1 cellular context compared by ENCODE assay signal in the genomic region with DNA sequence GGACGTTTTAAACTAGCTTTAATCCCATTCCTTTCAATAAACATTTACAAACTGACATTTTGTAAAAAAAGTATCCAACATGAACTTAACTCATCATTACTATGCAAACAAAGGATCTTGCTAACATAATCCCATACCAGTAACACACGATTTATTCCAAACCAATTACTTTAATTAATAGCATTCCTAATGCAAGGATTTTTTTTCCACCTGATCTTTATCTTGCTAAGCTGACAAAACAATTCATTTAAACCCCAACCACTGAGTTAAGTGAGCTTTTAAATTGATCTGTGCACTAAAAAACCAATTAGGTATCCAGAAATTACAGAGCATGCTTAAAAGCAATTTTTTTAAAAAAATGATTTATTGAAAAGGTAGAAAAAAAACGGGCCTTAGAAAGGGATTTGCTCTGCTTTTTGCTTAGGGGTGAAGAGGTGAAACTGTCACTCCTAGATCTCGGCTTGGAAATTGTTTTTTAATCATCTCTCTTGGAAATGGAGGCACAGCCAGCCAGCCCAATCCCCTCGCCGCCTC.
TF ChIP-seq lines count a peak whose summit lies in the region.

No MANE protein-coding gene starts in this region.

TF ChIP-seq in SK-N-SH, 30 proteins besides CTCF, POLR2A, EP300 and RAD21 (continued from another document):
- TF ChIP-seq, protein P1, sequence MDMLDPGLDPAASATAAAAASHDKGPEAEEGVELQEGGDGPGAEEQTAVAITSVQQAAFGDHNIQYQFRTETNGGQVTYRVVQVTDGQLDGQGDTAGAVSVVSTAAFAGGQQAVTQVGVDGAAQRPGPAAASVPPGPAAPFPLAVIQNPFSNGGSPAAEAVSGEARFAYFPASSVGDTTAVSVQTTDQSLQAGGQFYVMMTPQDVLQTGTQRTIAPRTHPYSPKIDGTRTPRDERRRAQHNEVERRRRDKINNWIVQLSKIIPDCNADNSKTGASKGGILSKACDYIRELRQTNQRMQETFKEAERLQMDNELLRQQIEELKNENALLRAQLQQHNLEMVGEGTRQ (IDR thresholded peaks at IDR 0.05; ENCODE audit: borderline replicate concordance, low read depth, low read length): no peak
- TF ChIP-seq FOXJ3 (CRISPR knock-in tag; IDR thresholded peaks at IDR 0.05): no peak
- no peak for TF ChIP-seq TEAD4 (IDR thresholded peaks at IDR 0.05; ENCODE audit: borderline replicate concordance, insufficient read depth)
- no peak for TF ChIP-seq CHD2 (IDR thresholded peaks at IDR 0.05; ENCODE audit: low read length, partially characterized antibody)
- TF ChIP-seq GATA2 (CRISPR knock-in tag; IDR thresholded peaks at IDR 0.05): no peak
- TF ChIP-seq, protein P2, sequence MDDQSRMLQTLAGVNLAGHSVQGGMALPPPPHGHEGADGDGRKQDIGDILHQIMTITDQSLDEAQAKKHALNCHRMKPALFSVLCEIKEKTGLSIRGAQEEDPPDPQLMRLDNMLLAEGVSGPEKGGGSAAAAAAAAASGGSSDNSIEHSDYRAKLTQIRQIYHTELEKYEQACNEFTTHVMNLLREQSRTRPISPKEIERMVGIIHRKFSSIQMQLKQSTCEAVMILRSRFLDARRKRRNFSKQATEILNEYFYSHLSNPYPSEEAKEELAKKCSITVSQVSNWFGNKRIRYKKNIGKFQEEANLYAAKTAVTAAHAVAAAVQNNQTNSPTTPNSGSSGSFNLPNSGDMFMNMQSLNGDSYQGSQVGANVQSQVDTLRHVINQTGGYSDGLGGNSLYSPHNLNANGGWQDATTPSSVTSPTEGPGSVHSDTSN (IDR thresholded peaks at IDR 0.05): no peak
- TF ChIP-seq NFIC (IDR thresholded peaks at IDR 0.05; ENCODE audit: borderline replicate concordance): no peak
- TF ChIP-seq POLR2AphosphoS5 (IDR thresholded peaks at IDR 0.05; ENCODE audit: low read depth, low read length): no peak
- TF ChIP-seq, protein P3, sequence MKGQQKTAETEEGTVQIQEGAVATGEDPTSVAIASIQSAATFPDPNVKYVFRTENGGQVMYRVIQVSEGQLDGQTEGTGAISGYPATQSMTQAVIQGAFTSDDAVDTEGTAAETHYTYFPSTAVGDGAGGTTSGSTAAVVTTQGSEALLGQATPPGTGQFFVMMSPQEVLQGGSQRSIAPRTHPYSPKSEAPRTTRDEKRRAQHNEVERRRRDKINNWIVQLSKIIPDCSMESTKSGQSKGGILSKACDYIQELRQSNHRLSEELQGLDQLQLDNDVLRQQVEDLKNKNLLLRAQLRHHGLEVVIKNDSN (IDR thresholded peaks at IDR 0.05; ENCODE audit: borderline replicate concordance, low read depth): no peak
- TF ChIP-seq EZH2phosphoT487 (IDR thresholded peaks at IDR 0.05; ENCODE audit: borderline replicate concordance, low read depth): no peak
- TF ChIP-seq, protein P4, sequence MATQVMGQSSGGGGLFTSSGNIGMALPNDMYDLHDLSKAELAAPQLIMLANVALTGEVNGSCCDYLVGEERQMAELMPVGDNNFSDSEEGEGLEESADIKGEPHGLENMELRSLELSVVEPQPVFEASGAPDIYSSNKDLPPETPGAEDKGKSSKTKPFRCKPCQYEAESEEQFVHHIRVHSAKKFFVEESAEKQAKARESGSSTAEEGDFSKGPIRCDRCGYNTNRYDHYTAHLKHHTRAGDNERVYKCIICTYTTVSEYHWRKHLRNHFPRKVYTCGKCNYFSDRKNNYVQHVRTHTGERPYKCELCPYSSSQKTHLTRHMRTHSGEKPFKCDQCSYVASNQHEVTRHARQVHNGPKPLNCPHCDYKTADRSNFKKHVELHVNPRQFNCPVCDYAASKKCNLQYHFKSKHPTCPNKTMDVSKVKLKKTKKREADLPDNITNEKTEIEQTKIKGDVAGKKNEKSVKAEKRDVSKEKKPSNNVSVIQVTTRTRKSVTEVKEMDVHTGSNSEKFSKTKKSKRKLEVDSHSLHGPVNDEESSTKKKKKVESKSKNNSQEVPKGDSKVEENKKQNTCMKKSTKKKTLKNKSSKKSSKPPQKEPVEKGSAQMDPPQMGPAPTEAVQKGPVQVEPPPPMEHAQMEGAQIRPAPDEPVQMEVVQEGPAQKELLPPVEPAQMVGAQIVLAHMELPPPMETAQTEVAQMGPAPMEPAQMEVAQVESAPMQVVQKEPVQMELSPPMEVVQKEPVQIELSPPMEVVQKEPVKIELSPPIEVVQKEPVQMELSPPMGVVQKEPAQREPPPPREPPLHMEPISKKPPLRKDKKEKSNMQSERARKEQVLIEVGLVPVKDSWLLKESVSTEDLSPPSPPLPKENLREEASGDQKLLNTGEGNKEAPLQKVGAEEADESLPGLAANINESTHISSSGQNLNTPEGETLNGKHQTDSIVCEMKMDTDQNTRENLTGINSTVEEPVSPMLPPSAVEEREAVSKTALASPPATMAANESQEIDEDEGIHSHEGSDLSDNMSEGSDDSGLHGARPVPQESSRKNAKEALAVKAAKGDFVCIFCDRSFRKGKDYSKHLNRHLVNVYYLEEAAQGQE (IDR thresholded peaks at IDR 0.05; ENCODE audit: low read depth, low read length): no peak
- TF ChIP-seq, protein P5, sequence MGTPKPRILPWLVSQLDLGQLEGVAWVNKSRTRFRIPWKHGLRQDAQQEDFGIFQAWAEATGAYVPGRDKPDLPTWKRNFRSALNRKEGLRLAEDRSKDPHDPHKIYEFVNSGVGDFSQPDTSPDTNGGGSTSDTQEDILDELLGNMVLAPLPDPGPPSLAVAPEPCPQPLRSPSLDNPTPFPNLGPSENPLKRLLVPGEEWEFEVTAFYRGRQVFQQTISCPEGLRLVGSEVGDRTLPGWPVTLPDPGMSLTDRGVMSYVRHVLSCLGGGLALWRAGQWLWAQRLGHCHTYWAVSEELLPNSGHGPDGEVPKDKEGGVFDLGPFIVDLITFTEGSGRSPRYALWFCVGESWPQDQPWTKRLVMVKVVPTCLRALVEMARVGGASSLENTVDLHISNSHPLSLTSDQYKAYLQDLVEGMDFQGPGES (IDR thresholded peaks at IDR 0.05; ENCODE audit: low read depth, low read length): no peak
- TF ChIP-seq TAF1 (IDR thresholded peaks at IDR 0.05; ENCODE audit: borderline replicate concordance, low read depth, low read length): no peak
- no peak for TF ChIP-seq YY1 (IDR thresholded peaks at IDR 0.05; ENCODE audit: low read depth)
- no peak for TF ChIP-seq NRF1 (IDR thresholded peaks at IDR 0.05; ENCODE audit: low read depth, low read length)
